In the genomic region with DNA sequence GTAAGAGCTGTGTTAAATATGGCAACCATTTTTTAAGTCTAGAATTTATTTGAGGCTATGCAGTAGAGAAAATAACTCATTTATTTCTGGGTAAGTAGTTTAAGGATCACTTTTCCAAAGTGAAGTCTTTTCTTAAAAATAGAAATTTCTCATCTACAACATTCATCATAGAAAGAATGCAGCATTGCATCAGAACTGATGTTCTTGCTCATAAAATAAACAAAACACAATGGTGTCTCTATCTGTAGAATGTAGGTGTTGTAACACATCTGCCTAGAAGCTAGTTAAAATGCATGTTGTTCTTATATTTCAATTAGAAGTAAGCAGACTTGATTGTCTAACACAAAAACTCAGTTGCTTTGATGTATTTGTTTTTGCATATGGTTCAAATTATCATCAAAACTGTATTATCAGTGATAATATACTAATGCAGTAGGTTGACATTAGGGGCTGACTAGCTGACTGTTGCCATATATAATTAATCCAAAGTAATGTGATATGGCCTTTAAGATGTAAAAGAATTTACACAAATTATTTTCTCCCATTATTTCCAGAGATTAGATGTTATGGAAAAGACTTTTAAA, we compare ENCODE assay signal across 18 cellular contexts.
A peak's percentile ranks its signal among the peaks of the same experiment; 100 is the strongest.
DNase-seq lines count a peak whose midpoint lies in the region; ATAC-seq and TF ChIP-seq lines count a peak whose summit lies in the region.
"Had no signal": no experiment of that assay in that cellular context is flagged by ENCODE, and none has a peak within 500 bp of the region (broad histone marks: within the 10 kb centered on the region; RNA-seq: fewer than 3 reads in every experiment).

No MANE protein-coding gene starts in this region.

- ATAC-seq in SK-N-SH treated with all-trans-retinoic acid at 6 μM for 48 hours (peak; percentile 36; the same call in 2 of the 3 replicates), HG03196 (IDR thresholded peaks at IDR 0.05; ENCODE audit: unreplicated experiment) (no peak), HG03097 (IDR thresholded peaks at IDR 0.05; ENCODE audit: low FRiP score, unreplicated experiment) (no peak)
- ATAC-seq: heart right ventricle; stimulated activated memory B cell treated with anti-CD40 and anti-IgM and Interleukin-4, amounts not matched to agents 10 μg/mL and 1 μg/mL and 100 μg/mL, for 72 hours had no signal

- DNase-seq in GM04503 (ENCODE audit: low read depth) (peak; percentile 19), fibroblast of gingiva (ENCODE audit: low read depth) (peak; percentile 83), renal cortical epithelial cell (ENCODE audit: low read depth) (peak; percentile 69), midbrain (lab: John Stamatoyannopoulos, UW) (no peak), anterior cingulate cortex (lab: John Stamatoyannopoulos, UW) (no peak)
- DNase-seq: activated CD8-positive, alpha-beta memory T cell treated with anti-CD3 and anti-CD28 coated beads for 24 hours; erythroblast; heart right ventricle; immature natural killer cell; NCI-H1436 treated with DMSO at 0.1 percent for 48 hours; OCI-M1; right lobe of liver; T1000; thyroid gland had no signal

TF ChIP-seq in SK-N-SH treated with all-trans-retinoic acid at 6 μM for 48 hours, 23 proteins besides CTCF, POLR2A, EP300 and RAD21:
- peak; percentile 54; the same call in 1 of the 2 replicates for TF ChIP-seq TCF4 (CRISPR knock-in tag; IDR thresholded peaks at IDR 0.05; ENCODE audit: borderline replicate concordance)
- TF ChIP-seq, protein P1, sequence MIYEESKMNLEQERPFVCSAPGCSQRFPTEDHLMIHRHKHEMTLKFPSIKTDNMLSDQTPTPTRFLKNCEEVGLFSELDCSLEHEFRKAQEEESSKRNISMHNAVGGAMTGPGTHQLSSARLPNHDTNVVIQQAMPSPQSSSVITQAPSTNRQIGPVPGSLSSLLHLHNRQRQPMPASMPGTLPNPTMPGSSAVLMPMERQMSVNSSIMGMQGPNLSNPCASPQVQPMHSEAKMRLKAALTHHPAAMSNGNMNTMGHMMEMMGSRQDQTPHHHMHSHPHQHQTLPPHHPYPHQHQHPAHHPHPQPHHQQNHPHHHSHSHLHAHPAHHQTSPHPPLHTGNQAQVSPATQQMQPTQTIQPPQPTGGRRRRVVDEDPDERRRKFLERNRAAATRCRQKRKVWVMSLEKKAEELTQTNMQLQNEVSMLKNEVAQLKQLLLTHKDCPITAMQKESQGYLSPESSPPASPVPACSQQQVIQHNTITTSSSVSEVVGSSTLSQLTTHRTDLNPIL (CRISPR knock-in tag; IDR thresholded peaks at IDR 0.05; ENCODE audit: low read depth), result no peak
- TF ChIP-seq ISL1 (CRISPR knock-in tag; IDR thresholded peaks at IDR 0.05), result peak; percentile 40

Comparison
In these comparisons a context has a peak if more than half of its experiments do, and no peak if none do; other contexts are left out.
1. DNase-seq: peak in GM04503 (single experiment), fibroblast of gingiva (single experiment) and renal cortical epithelial cell (single experiment); none in midbrain (single experiment) and anterior cingulate cortex (0 of 58).